15 cellular contexts compared by ENCODE assay signal in genomic region chr12:66549050-66549389, GRCh38.
"Had no signal": no experiment of that assay in that cellular context is flagged by ENCODE, and none has a peak within 500 bp of the region (broad histone marks: within the 10 kb centered on the region; RNA-seq: fewer than 3 reads in every experiment).

No MANE protein-coding gene starts in this region.

- DNase-seq: activated CD4-positive, CD25-positive, alpha-beta regulatory T cell treated with anti-CD3 and anti-CD28 coated beads, Interleukin-2, amount 50 U/mL, for 72 hours; activated gamma-delta T cell; adrenal gland; foreskin keratinocyte; glutamatergic neuron; hippocampal formation; lower lobe of right lung; natural killer cell; pancreas; sigmoid colon; spleen; stimulated activated naive B cell treated with anti-CD40 and anti-IgM and Interleukin-4, amounts not matched to agents 10 μg/mL and 1 μg/mL and 100 μg/mL, for 72 hours had no signal

- H3K4me3 Mint-ChIP-seq: natural killer cell; T-helper 1 cell treated with Interleukin-12 subunit alpha and Interleukin-12 subunit beta and Interleukin-4 antibody, amounts not matched to agents 30 μg/mL and 1 μg/mL, for 36 hours had no signal

- H3K27me3 Mint-ChIP-seq: stimulated activated naive B cell treated with anti-CD40 and anti-IgM and Interleukin-4, amounts not matched to agents 10 μg/mL and 1 μg/mL and 100 μg/mL, for 72 hours had no signal

- H3K36me3 Mint-ChIP-seq: activated naive CD4-positive, alpha-beta T cell treated with anti-CD3 and anti-CD28 coated beads, Interleukin-2, amount 50 U/mL, for 72 hours; natural killer cell had no signal

- ATAC-seq: activated naive CD4-positive, alpha-beta T cell treated with anti-CD3 and anti-CD28 coated beads, Interleukin-2, amount 50 U/mL, for 72 hours; foreskin keratinocyte; lower lobe of right lung; natural killer cell; pancreas had no signal

- H3K27me3 ChIP-seq: adrenal gland, foreskin keratinocyte, neutrophil, pancreas, sigmoid colon, spleen had no signal

- H3K4me3 ChIP-seq: adrenal gland, lower lobe of right lung, pancreas, sigmoid colon, spleen had no signal

- H3K9me3 Mint-ChIP-seq: activated naive CD4-positive, alpha-beta T cell treated with anti-CD3 and anti-CD28 coated beads, Interleukin-2, amount 50 U/mL, for 72 hours; natural killer cell; T-helper 1 cell treated with Interleukin-12 subunit alpha and Interleukin-12 subunit beta and Interleukin-4 antibody, amounts not matched to agents 30 μg/mL and 1 μg/mL, for 36 hours had no signal

- H3K36me3 ChIP-seq: adrenal gland, lower lobe of right lung, neutrophil, pancreas, sigmoid colon, spleen had no signal

- H3K27ac Mint-ChIP-seq: activated naive CD4-positive, alpha-beta T cell treated with anti-CD3 and anti-CD28 coated beads, Interleukin-2, amount 50 U/mL, for 72 hours; natural killer cell; T-helper 1 cell treated with Interleukin-12 subunit alpha and Interleukin-12 subunit beta and Interleukin-4 antibody, amounts not matched to agents 30 μg/mL and 1 μg/mL, for 36 hours had no signal

- H3K4me1 ChIP-seq: adrenal gland, foreskin keratinocyte, lower lobe of right lung, pancreas, sigmoid colon, spleen had no signal

- H3K27ac ChIP-seq: adrenal gland, foreskin keratinocyte, lower lobe of right lung, neutrophil, pancreas, sigmoid colon, spleen had no signal

- H3K9me3 ChIP-seq: adrenal gland, lower lobe of right lung, neutrophil, pancreas, sigmoid colon, spleen had no signal
